Comparison of ENCODE assay signal across 11 cellular contexts in genomic region chr14:103547455-103547940, GRCh38. TPM values are rescaled to one million over a fixed set of nuclear protein-coding genes. Genes with fewer than 3 reads are reported as not detected.
A peak's percentile ranks its signal among the peaks of the same experiment; 100 is the strongest.
DNase-seq lines count a peak whose midpoint lies in the region; TF ChIP-seq lines count a peak whose summit lies in the region.
"Had no signal": no experiment of that assay in that cellular context is flagged by ENCODE, and none has a peak within 500 bp of the region (broad histone marks: within the 10 kb centered on the region; RNA-seq: fewer than 3 reads in every experiment).

No MANE protein-coding gene starts in this region.

- no peak overlapping the region for H3K4me3 ChIP-seq in BE2C (ENCODE audit: low read depth, low read length)
- no peak overlapping the region for H3K4me3 ChIP-seq in esophagus muscularis mucosa
- H3K4me3 ChIP-seq: MG63 had no signal

- H3K9me3 ChIP-seq in BE2C (no peaks in the 10 kb centered on the region), esophagus muscularis mucosa (no peaks in the 10 kb centered on the region)
- H3K9me3 ChIP-seq: MG63 had no signal

- TF ChIP-seq EP300 in esophagus muscularis mucosa (IDR thresholded peaks at IDR 0.05): no peak

- no peaks in the 10 kb centered on the region for H3K27me3 ChIP-seq in BE2C
- H3K27me3 ChIP-seq in esophagus muscularis mucosa: peaks cover 0 to 2% (median 0%) of the 10 kb centered on the region in 4 donors
- H3K27me3 ChIP-seq: MG63 had no signal

- TF ChIP-seq POLR2A in esophagus muscularis mucosa (IDR thresholded peaks at IDR 0.05; ENCODE audit: low read depth): no peak

- WGBS in esophagus muscularis mucosa: 84% methylated on average over 9 of the region's 11 CpGs

- H3K27ac ChIP-seq in esophagus muscularis mucosa (replicated peaks in 1 of 4): peak overlapping the region in 3 of 4 donors; percentile 22 to 98 (median 97)
- H3K27ac ChIP-seq: C4-2B had no signal

- H3K4me1 ChIP-seq in BE2C: peaks cover 21% of the 10 kb centered on the region
- peaks cover 69 to 100% (median 98%) of the 10 kb centered on the region in 4 donors for H3K4me1 ChIP-seq in esophagus muscularis mucosa

- intact Hi-C loops in esophagus muscularis mucosa (cut with DNase I) (no loop called here), posterior vena cava (cut with DNase I) (loop anchor here in 1 of 2 donors (2.0 to 5.0 kb wide), 2 partner anchors 29 to 45 kb away; no protein-coding TSS in a partner anchor)

- TF ChIP-seq CTCF in BE2C (IDR thresholded peaks at IDR 0.05; ENCODE audit: low read depth, low read length): no peak
- TF ChIP-seq CTCF in esophagus muscularis mucosa (IDR thresholded peaks at IDR 0.05): no peak

- DNase-seq in BE2C: peak; percentile 6
- DNase-seq in D341Med (ENCODE audit: low spot score): peak; percentile 33
- no peak for DNase-seq in esophagus muscularis mucosa (ENCODE audit: extremely low spot score)
- DNase-seq in posterior vena cava (ENCODE audit: low spot score): peak; percentile 55
- no peak for DNase-seq in COR-L47 (lab: John Stamatoyannopoulos, UW)
- no peak for DNase-seq in stimulated activated CD8-positive, alpha-beta memory T cell treated with anti-CD3 and anti-CD28 coated beads, Interleukin-4, amount 100 ng/mL, for 48 hours
- no peak for DNase-seq in SHP77 treated with DMSO at 0.1 percent for 48 hours (lab: John Stamatoyannopoulos, UW)
- DNase-seq: NCI-H2029 treated with DMSO at 0.1 percent for 48 hours, NCI-H446 treated with DMSO at 0.1 percent for 48 hours had no signal

- H3K36me3 ChIP-seq in BE2C (no peaks in the 10 kb centered on the region), esophagus muscularis mucosa (no peaks in the 10 kb centered on the region)
- H3K36me3 ChIP-seq: MG63 had no signal

RNA-seq across cellular contexts. Expression of gene BAG5, which starts 15.0 kb away (rescaled TPM):
- polyA plus RNA-seq in BE2C (2012; ENCODE audit: insufficient read depth, insufficient read length, low read depth): 54.9 TPM
- total RNA-seq in esophagus muscularis mucosa (10 to 100 TPM; 27.4 to 34.7 (median 28.3) TPM), posterior vena cava (10 to 100 TPM; 29.0 to 30.4 TPM)

RNA-seq across cellular contexts. Expression of gene COA8, which starts 15.3 kb away (rescaled TPM):
- 43.8 TPM for polyA plus RNA-seq in BE2C (2012; ENCODE audit: insufficient read depth, insufficient read length, low read depth)
- total RNA-seq in esophagus muscularis mucosa (10 to 100 TPM; 26.8 to 46.1 (median 37.6) TPM), posterior vena cava (10 to 100 TPM; 33.9 to 40.3 TPM)

RNA-seq across cellular contexts. Expression of gene TRMT61A, which starts 18.5 kb away (rescaled TPM):
- polyA plus RNA-seq in BE2C (2012; ENCODE audit: insufficient read depth, insufficient read length, low read depth): 137 TPM
- total RNA-seq in esophagus muscularis mucosa (10 to 100 TPM; 28.7 to 50.0 (median 35.2) TPM), posterior vena cava (10 to 100 TPM; 16.2 to 18.0 TPM)

RNA-seq across cellular contexts. Expression of gene CKB, which starts 24.9 kb away (rescaled TPM):
- polyA plus RNA-seq in BE2C (2012; ENCODE audit: insufficient read depth, insufficient read length, low read depth): 1,667 TPM
- 1,000 to 10,000 TPM in 3 of 4 donors, 100 to 1,000 TPM in 1; 917 to 1,843 (median 1,284) TPM for total RNA-seq in esophagus muscularis mucosa
- total RNA-seq in posterior vena cava: 100 to 1,000 TPM; 354 to 709 TPM

Comparison
In these comparisons a context has a peak if more than half of its experiments do, and no peak if none do; other contexts are left out.
1. DNase-seq: peak in BE2C (single experiment), D341Med (single experiment) and posterior vena cava (single experiment); none in esophagus muscularis mucosa (single experiment), COR-L47 (single experiment), stimulated activated CD8-positive, alpha-beta memory T cell treated with anti-CD3 and anti-CD28 coated beads, Interleukin-4, amount 100 ng/mL, for 48 hours (single experiment) and SHP77 treated with DMSO at 0.1 percent for 48 hours (single experiment).